ENCODE assay signal across 1 cellular context in the genomic region with DNA sequence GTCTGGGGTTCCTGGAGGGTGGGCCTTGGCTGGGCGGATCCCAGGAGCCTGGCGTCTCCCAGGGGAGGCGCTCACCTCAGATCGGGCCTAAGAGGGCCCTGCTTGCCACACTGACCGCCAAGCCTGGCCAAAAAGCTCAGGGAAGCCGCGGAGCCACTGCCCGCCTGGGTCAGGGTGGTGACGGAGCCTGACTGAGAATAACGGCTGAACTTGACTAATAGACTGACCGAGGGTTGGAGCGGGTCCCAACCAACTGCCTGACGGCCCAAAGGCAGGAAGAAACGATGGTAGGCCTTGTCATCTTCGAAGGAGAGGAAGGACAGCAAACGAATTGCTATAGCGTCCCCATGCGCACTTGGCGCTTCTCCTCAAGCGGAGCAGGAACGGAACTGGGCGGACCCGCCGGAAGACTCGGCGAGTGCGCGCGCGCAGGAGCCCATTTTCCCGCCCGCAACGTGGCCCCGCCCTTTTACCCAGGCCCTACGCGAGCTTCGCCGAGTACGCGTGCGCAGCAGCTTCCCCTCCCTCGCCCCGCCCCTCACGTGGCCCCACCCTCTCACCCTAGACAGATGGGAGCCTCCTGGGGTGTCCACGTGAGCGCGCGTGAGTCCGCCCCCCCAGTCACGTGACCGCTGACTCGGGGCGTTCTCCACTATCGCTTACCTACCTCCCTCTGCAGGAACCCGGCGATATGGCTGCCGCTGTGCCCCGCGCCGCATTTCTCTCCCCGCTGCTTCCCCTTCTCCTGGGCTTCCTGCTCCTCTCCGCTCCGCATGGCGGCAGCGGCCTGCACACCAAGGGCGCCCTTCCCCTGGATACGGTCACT.
TF ChIP-seq lines count a peak whose summit lies in the region.

A gene (plus strand): TSS at position 652 of the 826 bp plus-strand sequence. CDS start 40 bp downstream, at position 692.
A gene (minus strand): TSS at position 391 of the 826 bp plus-strand sequence. CDS start 7,895 bp downstream, outside the sequence.

TF ChIP-seq in HepG2, 621 proteins besides CTCF, POLR2A, EP300 and RAD21 (continued from another document and continues in another):
- TF ChIP-seq, protein P1, sequence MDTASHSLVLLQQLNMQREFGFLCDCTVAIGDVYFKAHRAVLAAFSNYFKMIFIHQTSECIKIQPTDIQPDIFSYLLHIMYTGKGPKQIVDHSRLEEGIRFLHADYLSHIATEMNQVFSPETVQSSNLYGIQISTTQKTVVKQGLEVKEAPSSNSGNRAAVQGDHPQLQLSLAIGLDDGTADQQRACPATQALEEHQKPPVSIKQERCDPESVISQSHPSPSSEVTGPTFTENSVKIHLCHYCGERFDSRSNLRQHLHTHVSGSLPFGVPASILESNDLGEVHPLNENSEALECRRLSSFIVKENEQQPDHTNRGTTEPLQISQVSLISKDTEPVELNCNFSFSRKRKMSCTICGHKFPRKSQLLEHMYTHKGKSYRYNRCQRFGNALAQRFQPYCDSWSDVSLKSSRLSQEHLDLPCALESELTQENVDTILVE (CRISPR knock-in tag; IDR thresholded peaks at IDR 0.05): peak; percentile 70
- TF ChIP-seq NCOA5 (CRISPR knock-in tag; IDR thresholded peaks at IDR 0.05): no peak
- TF ChIP-seq, protein P2, sequence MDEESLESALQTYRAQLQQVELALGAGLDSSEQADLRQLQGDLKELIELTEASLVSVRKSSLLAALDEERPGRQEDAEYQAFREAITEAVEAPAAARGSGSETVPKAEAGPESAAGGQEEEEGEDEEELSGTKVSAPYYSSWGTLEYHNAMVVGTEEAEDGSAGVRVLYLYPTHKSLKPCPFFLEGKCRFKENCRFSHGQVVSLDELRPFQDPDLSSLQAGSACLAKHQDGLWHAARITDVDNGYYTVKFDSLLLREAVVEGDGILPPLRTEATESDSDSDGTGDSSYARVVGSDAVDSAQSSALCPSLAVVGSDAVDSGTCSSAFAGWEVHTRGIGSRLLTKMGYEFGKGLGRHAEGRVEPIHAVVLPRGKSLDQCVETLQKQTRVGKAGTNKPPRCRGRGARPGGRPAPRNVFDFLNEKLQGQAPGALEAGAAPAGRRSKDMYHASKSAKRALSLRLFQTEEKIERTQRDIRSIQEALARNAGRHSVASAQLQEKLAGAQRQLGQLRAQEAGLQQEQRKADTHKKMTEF (CRISPR knock-in tag; IDR thresholded peaks at IDR 0.05): peak; percentile 68
- no peak; the same call in 1 of the 2 replicates for TF ChIP-seq ZNF20 (CRISPR knock-in tag; IDR thresholded peaks at IDR 0.05)
- peak; percentile 72 for TF ChIP-seq GABPA (IDR thresholded peaks at IDR 0.05; ENCODE audit: low read depth, low read length)
- TF ChIP-seq GABPA (CRISPR knock-in tag; IDR thresholded peaks at IDR 0.05; ENCODE audit: low read depth): peak; percentile 87
- no peak for TF ChIP-seq TCF12 (IDR thresholded peaks at IDR 0.05)
- TF ChIP-seq TCF12 (CRISPR knock-in tag; IDR thresholded peaks at IDR 0.05): no peak
- TF ChIP-seq ZNF543 (CRISPR knock-in tag; IDR thresholded peaks at IDR 0.05): peak; percentile 46; the same call in 1 of the 2 replicates
- TF ChIP-seq, protein P3, sequence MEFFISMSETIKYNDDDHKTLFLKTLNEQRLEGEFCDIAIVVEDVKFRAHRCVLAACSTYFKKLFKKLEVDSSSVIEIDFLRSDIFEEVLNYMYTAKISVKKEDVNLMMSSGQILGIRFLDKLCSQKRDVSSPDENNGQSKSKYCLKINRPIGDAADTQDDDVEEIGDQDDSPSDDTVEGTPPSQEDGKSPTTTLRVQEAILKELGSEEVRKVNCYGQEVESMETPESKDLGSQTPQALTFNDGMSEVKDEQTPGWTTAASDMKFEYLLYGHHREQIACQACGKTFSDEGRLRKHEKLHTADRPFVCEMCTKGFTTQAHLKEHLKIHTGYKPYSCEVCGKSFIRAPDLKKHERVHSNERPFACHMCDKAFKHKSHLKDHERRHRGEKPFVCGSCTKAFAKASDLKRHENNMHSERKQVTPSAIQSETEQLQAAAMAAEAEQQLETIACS (CRISPR knock-in tag; IDR thresholded peaks at IDR 0.05): peak; percentile 80
- TF ChIP-seq ZNF7 (CRISPR knock-in tag; IDR thresholded peaks at IDR 0.05): no peak
- TF ChIP-seq, protein P4, sequence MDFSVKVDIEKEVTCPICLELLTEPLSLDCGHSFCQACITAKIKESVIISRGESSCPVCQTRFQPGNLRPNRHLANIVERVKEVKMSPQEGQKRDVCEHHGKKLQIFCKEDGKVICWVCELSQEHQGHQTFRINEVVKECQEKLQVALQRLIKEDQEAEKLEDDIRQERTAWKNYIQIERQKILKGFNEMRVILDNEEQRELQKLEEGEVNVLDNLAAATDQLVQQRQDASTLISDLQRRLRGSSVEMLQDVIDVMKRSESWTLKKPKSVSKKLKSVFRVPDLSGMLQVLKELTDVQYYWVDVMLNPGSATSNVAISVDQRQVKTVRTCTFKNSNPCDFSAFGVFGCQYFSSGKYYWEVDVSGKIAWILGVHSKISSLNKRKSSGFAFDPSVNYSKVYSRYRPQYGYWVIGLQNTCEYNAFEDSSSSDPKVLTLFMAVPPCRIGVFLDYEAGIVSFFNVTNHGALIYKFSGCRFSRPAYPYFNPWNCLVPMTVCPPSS (IDR thresholded peaks at IDR 0.05): 0 out of 2 replicates have a peak, but pooled peaks have one; percentile 51
- no peak for TF ChIP-seq SMARCE1 (IDR thresholded peaks at IDR 0.05; ENCODE audit: borderline replicate concordance)
- TF ChIP-seq, protein P5, sequence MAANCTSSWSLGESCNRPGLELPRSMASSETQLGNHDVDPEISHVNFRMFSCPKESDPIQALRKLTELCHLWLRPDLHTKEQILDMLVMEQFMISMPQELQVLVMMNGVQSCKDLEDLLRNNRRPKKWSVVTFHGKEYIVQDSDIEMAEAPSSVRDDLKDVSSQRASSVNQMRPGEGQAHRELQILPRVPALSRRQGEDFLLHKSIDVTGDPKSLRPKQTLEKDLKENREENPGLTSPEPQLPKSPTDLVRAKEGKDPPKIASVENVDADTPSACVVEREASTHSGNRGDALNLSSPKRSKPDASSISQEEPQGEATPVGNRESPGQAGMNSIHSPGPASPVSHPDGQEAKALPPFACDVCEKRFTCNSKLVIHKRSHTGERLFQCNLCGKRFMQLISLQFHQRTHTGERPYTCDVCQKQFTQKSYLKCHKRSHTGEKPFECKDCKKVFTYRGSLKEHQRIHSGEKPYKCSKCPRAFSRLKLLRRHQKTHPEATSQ (CRISPR knock-in tag; IDR thresholded peaks at IDR 0.05; ENCODE audit: borderline replicate concordance): peak; percentile 92
- TF ChIP-seq, protein P6, sequence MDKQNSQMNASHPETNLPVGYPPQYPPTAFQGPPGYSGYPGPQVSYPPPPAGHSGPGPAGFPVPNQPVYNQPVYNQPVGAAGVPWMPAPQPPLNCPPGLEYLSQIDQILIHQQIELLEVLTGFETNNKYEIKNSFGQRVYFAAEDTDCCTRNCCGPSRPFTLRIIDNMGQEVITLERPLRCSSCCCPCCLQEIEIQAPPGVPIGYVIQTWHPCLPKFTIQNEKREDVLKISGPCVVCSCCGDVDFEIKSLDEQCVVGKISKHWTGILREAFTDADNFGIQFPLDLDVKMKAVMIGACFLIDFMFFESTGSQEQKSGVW (CRISPR knock-in tag; IDR thresholded peaks at IDR 0.05; ENCODE audit: borderline replicate concordance): no peak
- peak; percentile 95; the same call in 1 of the 2 replicates for TF ChIP-seq CC2D1A (CRISPR knock-in tag; IDR thresholded peaks at IDR 0.05)
- TF ChIP-seq ZNF772 (CRISPR knock-in tag; IDR thresholded peaks at IDR 0.05): no peak; the same call in none of the 2 replicates
- TF ChIP-seq ZNF614 (CRISPR knock-in tag; IDR thresholded peaks at IDR 0.05; ENCODE audit: borderline replicate concordance): peak; percentile 75; the same call in 1 of the 2 replicates
- TF ChIP-seq ZNF337 (CRISPR knock-in tag; IDR thresholded peaks at IDR 0.05; ENCODE audit: borderline replicate concordance, low read depth): peak; percentile 59; the same call in 1 of the 2 replicates
- TF ChIP-seq HOXA5 (CRISPR knock-in tag; IDR thresholded peaks at IDR 0.05): peak; percentile 90
- no peak for TF ChIP-seq POLR2AphosphoS2 (IDR thresholded peaks at IDR 0.05; ENCODE audit: low read depth, low read length)
- peak; percentile 24 for TF ChIP-seq FOSL2 (CRISPR knock-in tag; IDR thresholded peaks at IDR 0.05)
- no peak for TF ChIP-seq CHD4 (IDR thresholded peaks at IDR 0.05; ENCODE audit: borderline replicate concordance, low read length)
- no peak for TF ChIP-seq ZNF501 (CRISPR knock-in tag; IDR thresholded peaks at IDR 0.05)
- TF ChIP-seq FOXM1 (CRISPR knock-in tag; IDR thresholded peaks at IDR 0.05): no peak
- TF ChIP-seq WIZ (CRISPR knock-in tag; IDR thresholded peaks at IDR 0.05): peak; percentile 71
- TF ChIP-seq ZNF557 (CRISPR knock-in tag; IDR thresholded peaks at IDR 0.05): 0 out of 2 replicates have a peak, but pooled peaks have one; percentile 11
- TF ChIP-seq ZNF773 (CRISPR knock-in tag; IDR thresholded peaks at IDR 0.05; ENCODE audit: borderline replicate concordance): no peak
- TF ChIP-seq HMGA1 (CRISPR knock-in tag; conservative IDR thresholded peaks at IDR 0.05): no peak
- TF ChIP-seq CBX5 (CRISPR knock-in tag; IDR thresholded peaks at IDR 0.05; ENCODE audit: borderline replicate concordance): peak; percentile 35; the same call in 1 of the 2 replicates
- TF ChIP-seq PAF1 (CRISPR knock-in tag; IDR thresholded peaks at IDR 0.05): no peak
- no peak for TF ChIP-seq ZNF546 (CRISPR knock-in tag; conservative IDR thresholded peaks at IDR 0.05)
- TF ChIP-seq, protein P7, sequence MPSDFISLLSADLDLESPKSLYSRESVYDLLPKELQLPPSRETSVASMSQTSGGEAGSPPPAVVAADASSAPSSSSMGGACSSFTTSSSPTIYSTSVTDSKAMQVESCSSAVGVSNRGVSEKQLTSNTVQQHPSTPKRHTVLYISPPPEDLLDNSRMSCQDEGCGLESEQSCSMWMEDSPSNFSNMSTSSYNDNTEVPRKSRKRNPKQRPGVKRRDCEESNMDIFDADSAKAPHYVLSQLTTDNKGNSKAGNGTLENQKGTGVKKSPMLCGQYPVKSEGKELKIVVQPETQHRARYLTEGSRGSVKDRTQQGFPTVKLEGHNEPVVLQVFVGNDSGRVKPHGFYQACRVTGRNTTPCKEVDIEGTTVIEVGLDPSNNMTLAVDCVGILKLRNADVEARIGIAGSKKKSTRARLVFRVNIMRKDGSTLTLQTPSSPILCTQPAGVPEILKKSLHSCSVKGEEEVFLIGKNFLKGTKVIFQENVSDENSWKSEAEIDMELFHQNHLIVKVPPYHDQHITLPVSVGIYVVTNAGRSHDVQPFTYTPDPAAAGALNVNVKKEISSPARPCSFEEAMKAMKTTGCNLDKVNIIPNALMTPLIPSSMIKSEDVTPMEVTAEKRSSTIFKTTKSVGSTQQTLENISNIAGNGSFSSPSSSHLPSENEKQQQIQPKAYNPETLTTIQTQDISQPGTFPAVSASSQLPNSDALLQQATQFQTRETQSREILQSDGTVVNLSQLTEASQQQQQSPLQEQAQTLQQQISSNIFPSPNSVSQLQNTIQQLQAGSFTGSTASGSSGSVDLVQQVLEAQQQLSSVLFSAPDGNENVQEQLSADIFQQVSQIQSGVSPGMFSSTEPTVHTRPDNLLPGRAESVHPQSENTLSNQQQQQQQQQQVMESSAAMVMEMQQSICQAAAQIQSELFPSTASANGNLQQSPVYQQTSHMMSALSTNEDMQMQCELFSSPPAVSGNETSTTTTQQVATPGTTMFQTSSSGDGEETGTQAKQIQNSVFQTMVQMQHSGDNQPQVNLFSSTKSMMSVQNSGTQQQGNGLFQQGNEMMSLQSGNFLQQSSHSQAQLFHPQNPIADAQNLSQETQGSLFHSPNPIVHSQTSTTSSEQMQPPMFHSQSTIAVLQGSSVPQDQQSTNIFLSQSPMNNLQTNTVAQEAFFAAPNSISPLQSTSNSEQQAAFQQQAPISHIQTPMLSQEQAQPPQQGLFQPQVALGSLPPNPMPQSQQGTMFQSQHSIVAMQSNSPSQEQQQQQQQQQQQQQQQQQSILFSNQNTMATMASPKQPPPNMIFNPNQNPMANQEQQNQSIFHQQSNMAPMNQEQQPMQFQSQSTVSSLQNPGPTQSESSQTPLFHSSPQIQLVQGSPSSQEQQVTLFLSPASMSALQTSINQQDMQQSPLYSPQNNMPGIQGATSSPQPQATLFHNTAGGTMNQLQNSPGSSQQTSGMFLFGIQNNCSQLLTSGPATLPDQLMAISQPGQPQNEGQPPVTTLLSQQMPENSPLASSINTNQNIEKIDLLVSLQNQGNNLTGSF (CRISPR knock-in tag; IDR thresholded peaks at IDR 0.05): peak; percentile 69; the same call in 1 of the 2 replicates
- TF ChIP-seq MEIS1 (CRISPR knock-in tag; IDR thresholded peaks at IDR 0.05; ENCODE audit: borderline replicate concordance): peak; percentile 71
- TF ChIP-seq ATF1 (CRISPR knock-in tag; IDR thresholded peaks at IDR 0.05): 0 out of 2 replicates have a peak, but pooled peaks have one; percentile 2
- no peak; the same call in 1 of the 2 replicates for TF ChIP-seq ZNF746 (CRISPR knock-in tag; IDR thresholded peaks at IDR 0.05)
- TF ChIP-seq, protein P8, sequence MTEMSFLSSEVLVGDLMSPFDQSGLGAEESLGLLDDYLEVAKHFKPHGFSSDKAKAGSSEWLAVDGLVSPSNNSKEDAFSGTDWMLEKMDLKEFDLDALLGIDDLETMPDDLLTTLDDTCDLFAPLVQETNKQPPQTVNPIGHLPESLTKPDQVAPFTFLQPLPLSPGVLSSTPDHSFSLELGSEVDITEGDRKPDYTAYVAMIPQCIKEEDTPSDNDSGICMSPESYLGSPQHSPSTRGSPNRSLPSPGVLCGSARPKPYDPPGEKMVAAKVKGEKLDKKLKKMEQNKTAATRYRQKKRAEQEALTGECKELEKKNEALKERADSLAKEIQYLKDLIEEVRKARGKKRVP (CRISPR knock-in tag; IDR thresholded peaks at IDR 0.05): peak in 1 of 2 experiments; percentile 14; a peak in 1 of 4 replicates
- peak; percentile 83 for TF ChIP-seq YEATS2 (CRISPR knock-in tag; IDR thresholded peaks at IDR 0.05; ENCODE audit: borderline replicate concordance)
- TF ChIP-seq NRL (CRISPR knock-in tag; IDR thresholded peaks at IDR 0.05; ENCODE audit: borderline replicate concordance): peak; percentile 55
- peak; percentile 90 for TF ChIP-seq SP4 (CRISPR knock-in tag; IDR thresholded peaks at IDR 0.05)
- TF ChIP-seq, protein P9, sequence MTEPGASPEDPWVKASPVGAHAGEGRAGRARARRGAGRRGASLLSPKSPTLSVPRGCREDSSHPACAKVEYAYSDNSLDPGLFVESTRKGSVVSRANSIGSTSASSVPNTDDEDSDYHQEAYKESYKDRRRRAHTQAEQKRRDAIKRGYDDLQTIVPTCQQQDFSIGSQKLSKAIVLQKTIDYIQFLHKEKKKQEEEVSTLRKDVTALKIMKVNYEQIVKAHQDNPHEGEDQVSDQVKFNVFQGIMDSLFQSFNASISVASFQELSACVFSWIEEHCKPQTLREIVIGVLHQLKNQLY (CRISPR knock-in tag; IDR thresholded peaks at IDR 0.05): peak; percentile 95
- TF ChIP-seq SMAD9 (CRISPR knock-in tag; IDR thresholded peaks at IDR 0.05): peak; percentile 90
- no peak for TF ChIP-seq ZNF616 (CRISPR knock-in tag; IDR thresholded peaks at IDR 0.05; ENCODE audit: low read depth)
- TF ChIP-seq TBL1XR1 (IDR thresholded peaks at IDR 0.05; ENCODE audit: borderline replicate concordance, low read length, partially characterized antibody): peak; percentile 22
- TF ChIP-seq RNF2 (conservative IDR thresholded peaks at IDR 0.05; ENCODE audit: low read depth): peak; percentile 93
- TF ChIP-seq ZFP41 (CRISPR knock-in tag; IDR thresholded peaks at IDR 0.05; ENCODE audit: borderline replicate concordance): peak; percentile 92; the same call in 1 of the 2 replicates
- peak; percentile 36; the same call in 1 of the 2 replicates for TF ChIP-seq ZNF780A (CRISPR knock-in tag; IDR thresholded peaks at IDR 0.05)
- TF ChIP-seq RFX5 (IDR thresholded peaks at IDR 0.05; ENCODE audit: low read depth, low read length): no peak
- no peak for TF ChIP-seq AGO1 (IDR thresholded peaks at IDR 0.05; ENCODE audit: low read depth, low read length, poor library complexity, severe bottlenecking)
